ENCODE assay signal across 17 cellular contexts in the genomic region with DNA sequence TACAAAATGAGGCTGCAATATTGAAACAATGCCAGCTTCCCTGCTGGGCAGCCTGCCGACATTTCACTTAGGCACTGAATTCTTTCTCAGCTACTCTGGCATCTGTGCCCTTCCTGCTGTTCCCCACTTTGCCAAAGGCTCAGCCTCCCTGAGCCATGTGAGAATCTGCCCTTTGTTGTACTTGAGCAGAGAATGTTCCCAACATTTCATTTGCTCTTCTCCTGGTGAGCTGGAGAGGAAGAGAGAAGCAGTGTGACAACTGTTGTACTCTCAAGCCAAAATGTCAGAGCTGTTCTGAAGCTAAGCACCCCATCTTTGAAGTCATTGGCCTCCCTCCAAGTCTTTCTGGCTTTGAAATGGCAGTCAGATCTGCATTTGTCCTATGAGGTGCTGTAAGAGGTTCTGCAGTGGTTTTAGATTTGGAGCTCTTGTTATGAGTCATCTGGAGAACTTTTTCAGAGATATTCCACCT. TPM values are rescaled to one million over a fixed set of nuclear protein-coding genes. Genes with fewer than 3 reads are reported as not detected.
A peak's percentile ranks its signal among the peaks of the same experiment; 100 is the strongest.
DNase-seq lines count a peak whose midpoint lies in the region; ATAC-seq and TF ChIP-seq lines count a peak whose summit lies in the region.
"Had no signal": no experiment of that assay in that cellular context is flagged by ENCODE, and none has a peak within 500 bp of the region (broad histone marks: within the 10 kb centered on the region; RNA-seq: fewer than 3 reads in every experiment).

No MANE protein-coding gene starts in this region.

- no TSS peak for BruUV-seq in Calu3 (replicated peaks; lab: Mats Ljungman, UMichigan)

- H3K9me3 ChIP-seq in sigmoid colon: no peaks in the 10 kb centered on the region
- H3K9me3 ChIP-seq: BLaER1 treated with 17β-estradiol and CSF1 and Interleukin-3, amounts not matched to agents 10 nM and 100 nM had no signal

- peaks cover 5% of the 10 kb centered on the region for H3K27me3 Mint-ChIP-seq in activated T-helper 17 cell treated with anti-CD3 and anti-CD28 coated beads, Interleukin-2, amount 50 U/mL, for 72 hours
- no peaks in the 10 kb centered on the region for H3K27me3 Mint-ChIP-seq in glutamatergic neuron (ENCODE audit: unreplicated experiment)
- H3K27me3 Mint-ChIP-seq in Calu3 (ENCODE audit: unreplicated experiment): no peaks in the 10 kb centered on the region
- H3K27me3 Mint-ChIP-seq: activated naive CD8-positive, alpha-beta T cell; central memory CD8-positive, alpha-beta T cell had no signal

- TF ChIP-seq CTCF in sigmoid colon (IDR thresholded peaks at IDR 0.05) (no peak), glutamatergic neuron (IDR thresholded peaks at IDR 0.05; ENCODE audit: partially characterized antibody, unreplicated experiment) (no peak), Calu3 (IDR thresholded peaks at IDR 0.05; ENCODE audit: unreplicated experiment) (no peak)

- H3K4me3 Mint-ChIP-seq in activated T-helper 17 cell treated with anti-CD3 and anti-CD28 coated beads, Interleukin-2, amount 50 U/mL, for 72 hours: no peak overlapping the region
- no peak overlapping the region for H3K4me3 Mint-ChIP-seq in glutamatergic neuron (ENCODE audit: unreplicated experiment)
- H3K4me3 Mint-ChIP-seq in Calu3 (ENCODE audit: low read depth, unreplicated experiment): no peak overlapping the region
- H3K4me3 Mint-ChIP-seq: activated naive CD8-positive, alpha-beta T cell; central memory CD8-positive, alpha-beta T cell; natural killer cell treated with Interleukin-12 subunit alpha and Interleukin-12 subunit beta and Interleukin-15 and Interleukin-18, amount 100 ng/mL, for 72 hours had no signal

- DNase-seq in sigmoid colon: peak; percentile 69
- no peak for DNase-seq in glutamatergic neuron
- no peak for DNase-seq in NCI-H82 (lab: John Stamatoyannopoulos, UW)
- DNase-seq in Calu3: no peak
- DNase-seq: NCI-H187; retina; stimulated activated CD4-positive, alpha-beta T cell treated with anti-CD3 and anti-CD28 coated beads, Interleukin-2, amount 100 ng/mL, for 48 hours had no signal

- H3K4me1 ChIP-seq in sigmoid colon: peaks cover 0 to 10% (median 0%) of the 10 kb centered on the region in 4 donors
- H3K4me1 ChIP-seq: BLaER1 treated with 17β-estradiol and CSF1 and Interleukin-3, amounts not matched to agents 10 nM and 100 nM had no signal

- H3K9me3 Mint-ChIP-seq in activated T-helper 17 cell treated with anti-CD3 and anti-CD28 coated beads, Interleukin-2, amount 50 U/mL, for 72 hours: no peaks in the 10 kb centered on the region
- H3K9me3 Mint-ChIP-seq in glutamatergic neuron (ENCODE audit: unreplicated experiment) (no peaks in the 10 kb centered on the region), Calu3 (ENCODE audit: low read depth, unreplicated experiment) (no peaks in the 10 kb centered on the region)
- H3K9me3 Mint-ChIP-seq: central memory CD8-positive, alpha-beta T cell; natural killer cell treated with Interleukin-12 subunit alpha and Interleukin-12 subunit beta and Interleukin-15 and Interleukin-18, amount 100 ng/mL, for 72 hours had no signal

- WGBS in sigmoid colon, 2 donors: 85 to 94% methylated on average over 1 of the region's 1 CpG

- H3K27ac ChIP-seq in sigmoid colon: peak overlapping the region in 3 of 4 donors; percentile 12 to 61 (median 46)
- H3K27ac ChIP-seq: BLaER1 treated with 17β-estradiol and CSF1 and Interleukin-3, amounts not matched to agents 10 nM and 100 nM; epithelial cell of prostate had no signal

- no peaks in the 10 kb centered on the region for H3K4me1 Mint-ChIP-seq in activated T-helper 17 cell treated with anti-CD3 and anti-CD28 coated beads, Interleukin-2, amount 50 U/mL, for 72 hours
- H3K4me1 Mint-ChIP-seq in glutamatergic neuron (ENCODE audit: low read depth, unreplicated experiment) (peaks cover 2% of the 10 kb centered on the region), Calu3 (ENCODE audit: low read depth, unreplicated experiment) (no peaks in the 10 kb centered on the region)
- H3K4me1 Mint-ChIP-seq: central memory CD8-positive, alpha-beta T cell had no signal

- TF ChIP-seq EP300 in sigmoid colon (IDR thresholded peaks at IDR 0.05): no peak

- no peaks in the 10 kb centered on the region for H3K27me3 ChIP-seq in sigmoid colon
- H3K27me3 ChIP-seq: BLaER1 treated with 17β-estradiol and CSF1 and Interleukin-3, amounts not matched to agents 10 nM and 100 nM had no signal

- TF ChIP-seq POLR2A in sigmoid colon (IDR thresholded peaks at IDR 0.05): no peak

- peak; percentile 64 for ATAC-seq in GM18867 (IDR thresholded peaks at IDR 0.05; ENCODE audit: unreplicated experiment)
- ATAC-seq in HG03432 (IDR thresholded peaks at IDR 0.05; ENCODE audit: unreplicated experiment): peak; percentile 69
- ATAC-seq in activated T-helper 17 cell treated with anti-CD3 and anti-CD28 coated beads, Interleukin-2, amount 50 U/mL, for 72 hours (replicated peaks): peak; percentile 28
- ATAC-seq: HCT116; HepG2; natural killer cell treated with Interleukin-12 subunit alpha and Interleukin-12 subunit beta and Interleukin-15 and Interleukin-18, amount 100 ng/mL, for 72 hours had no signal

- no peak overlapping the region for H3K4me3 ChIP-seq in sigmoid colon
- H3K4me3 ChIP-seq: BLaER1 treated with 17β-estradiol and CSF1 and Interleukin-3, amounts not matched to agents 10 nM and 100 nM had no signal

- intact Hi-C loops in sigmoid colon (cut with DNase I) (no loop called here), Calu3 (cut with micrococcal nuclease; ENCODE audit: unreplicated experiment) (no loop called here)

- CTCF ChIA-PET in Calu3 (lab: Charles Lee): interaction anchor here (0.6 kb wide), 1 partner anchor 1202 kb away, joined by 4 read pairs; no protein-coding TSS in a partner anchor

- H3K36me3 ChIP-seq in sigmoid colon: no peaks in the 10 kb centered on the region
- H3K36me3 ChIP-seq: BLaER1 treated with 17β-estradiol and CSF1 and Interleukin-3, amounts not matched to agents 10 nM and 100 nM had no signal

- no peaks in the 10 kb centered on the region for H3K36me3 Mint-ChIP-seq in activated T-helper 17 cell treated with anti-CD3 and anti-CD28 coated beads, Interleukin-2, amount 50 U/mL, for 72 hours (ENCODE audit: low read depth)
- H3K36me3 Mint-ChIP-seq in glutamatergic neuron (ENCODE audit: unreplicated experiment) (no peaks in the 10 kb centered on the region), Calu3 (ENCODE audit: insufficient read depth, unreplicated experiment) (no peaks in the 10 kb centered on the region)
- H3K36me3 Mint-ChIP-seq: activated naive CD8-positive, alpha-beta T cell; natural killer cell treated with Interleukin-12 subunit alpha and Interleukin-12 subunit beta and Interleukin-15 and Interleukin-18, amount 100 ng/mL, for 72 hours had no signal

- no peak overlapping the region for H3K27ac Mint-ChIP-seq in activated T-helper 17 cell treated with anti-CD3 and anti-CD28 coated beads, Interleukin-2, amount 50 U/mL, for 72 hours
- H3K27ac Mint-ChIP-seq in glutamatergic neuron (ENCODE audit: unreplicated experiment) (no peak overlapping the region), Calu3 (ENCODE audit: unreplicated experiment) (no peak overlapping the region)
- H3K27ac Mint-ChIP-seq: activated naive CD8-positive, alpha-beta T cell; natural killer cell treated with Interleukin-12 subunit alpha and Interleukin-12 subunit beta and Interleukin-15 and Interleukin-18, amount 100 ng/mL, for 72 hours had no signal

RNA-seq across cellular contexts. Expression of a gene that starts 32.5 kb away (rescaled TPM):
- under 1 TPM; 0.40 to 0.95 TPM for total RNA-seq in activated T-helper 17 cell treated with anti-CD3 and anti-CD28 coated beads, Interleukin-2, amount 50 U/mL, for 72 hours
- total RNA-seq in sigmoid colon (1 to 10 TPM; 1.8 to 7.5 (median 6.3) TPM), glutamatergic neuron (ENCODE audit: unreplicated experiment) (1.1 TPM), Calu3 (2022) (2.2 and 2.3 TPM in 2 replicates)
- polyA plus RNA-seq in sigmoid colon: 1 to 10 TPM; 1.6 to 3.6 (median 2.8) TPM
- total RNA-seq: HepG2 had no signal
- polyA plus RNA-seq: HepG2 had no signal
